Comparison of ENCODE assay signal across 1 cellular context in genomic region chr5:92613546-92613945, GRCh38.
TF ChIP-seq lines count a peak whose summit lies in the region.

No MANE protein-coding gene starts in this region.

TF ChIP-seq in HCT116, 20 proteins besides CTCF, POLR2A, EP300 and RAD21:
- TF ChIP-seq CEBPB (IDR thresholded peaks at IDR 0.05; ENCODE audit: low read depth) (no peak), FOSL1 (IDR thresholded peaks at IDR 0.05; ENCODE audit: low read depth) (peak; percentile 44; the same call in 1 of the 2 replicates), JUND (IDR thresholded peaks at IDR 0.05) (0 out of 2 replicates have a peak, but pooled peaks have one; percentile 11), EZH2phosphoT487 (IDR thresholded peaks at IDR 0.05; ENCODE audit: borderline replicate concordance) (no peak), ZNF274 (IDR thresholded peaks at IDR 0.05; ENCODE audit: low read depth, low read length) (no peak)
